8 cellular contexts compared by ENCODE assay signal in genomic region chr9:23423999-23424398, GRCh38.
"Had no signal": no experiment of that assay in that cellular context is flagged by ENCODE, and none has a peak within 500 bp of the region (broad histone marks: within the 10 kb centered on the region; RNA-seq: fewer than 3 reads in every experiment).

No MANE protein-coding gene starts in this region.

- H3K4me1 Mint-ChIP-seq: IgD-negative memory B cell had no signal

- H3K4me3 Mint-ChIP-seq: IgD-negative memory B cell had no signal

- H3K4me2 ChIP-seq: KMS-11 had no signal

- H3K27me3 Mint-ChIP-seq: IgD-negative memory B cell had no signal

- H3K4me3 ChIP-seq: K562 had no signal

- H3K9ac ChIP-seq: KMS-11 had no signal

- H3K27ac Mint-ChIP-seq: IgD-negative memory B cell had no signal

- FAIRE-seq: HTR-8/SVneo, K562 had no signal

- H3K36me3 Mint-ChIP-seq: IgD-negative memory B cell had no signal

- ATAC-seq: K562 had no signal

- H3K27ac ChIP-seq: HL-60, KMS-11 had no signal

- DNase-seq: IMR-90, KBM-7, KG1 had no signal
